ENCODE assay signal across 28 cellular contexts in genomic region chr9:29968831-29969230, GRCh38.
"Had no signal": no experiment of that assay in that cellular context is flagged by ENCODE, and none has a peak within 500 bp of the region (broad histone marks: within the 10 kb centered on the region; RNA-seq: fewer than 3 reads in every experiment).

No MANE protein-coding gene starts in this region.

- H3K4me3 Mint-ChIP-seq: naive thymus-derived CD8-positive, alpha-beta T cell; nephron; neural crest cell; stimulated activated memory B cell treated with anti-CD40 and anti-IgM and Interleukin-4, amounts not matched to agents 10 μg/mL and 1 μg/mL and 100 μg/mL, for 72 hours; stimulated activated naive CD8-positive, alpha-beta T cell treated with anti-CD3 and anti-CD28 coated beads, Interleukin-15, amount 100 ng/mL, for 72 hours had no signal

- H3K27me3 ChIP-seq: hepatocyte, pancreas, thyroid gland, transverse colon, upper lobe of left lung had no signal

- H3K4me1 ChIP-seq: lower lobe of right lung, pancreas, prostate gland, thyroid gland, transverse colon, upper lobe of left lung had no signal

- H3K36me3 Mint-ChIP-seq: naive thymus-derived CD8-positive, alpha-beta T cell; stimulated activated memory B cell treated with anti-CD40 and anti-IgM and Interleukin-4, amounts not matched to agents 10 μg/mL and 1 μg/mL and 100 μg/mL, for 72 hours had no signal

- H3K27ac Mint-ChIP-seq: naive thymus-derived CD8-positive, alpha-beta T cell; nephron; stimulated activated memory B cell treated with anti-CD40 and anti-IgM and Interleukin-4, amounts not matched to agents 10 μg/mL and 1 μg/mL and 100 μg/mL, for 72 hours; stimulated activated naive CD8-positive, alpha-beta T cell treated with anti-CD3 and anti-CD28 coated beads, Interleukin-15, amount 100 ng/mL, for 72 hours had no signal

- H3K36me3 ChIP-seq: lower lobe of right lung, pancreas, prostate gland, thyroid gland, transverse colon, upper lobe of left lung had no signal

- H3K27ac ChIP-seq: hepatocyte, lower lobe of right lung, pancreas, prostate gland, skin epidermis, thyroid gland, transverse colon, upper lobe of left lung had no signal

- DNase-seq: islet precursor cell; kidney glomerular epithelial cell; left cardiac atrium; left ventricle myocardium superior; lower lobe of right lung; mammary epithelial cell; mesenchymal stem cell; naive thymus-derived CD8-positive, alpha-beta T cell; nucleus accumbens; retina; right cardiac atrium; stimulated activated CD4-positive, alpha-beta T cell treated with anti-CD3 and anti-CD28 coated beads, Interleukin-4, amount 100 ng/mL, for 24 hours; stimulated activated naive CD4-positive, alpha-beta T cell treated with Interleukin-2 at 50 U/mL for 16 hours; stimulated activated naive CD8-positive, alpha-beta T cell treated with anti-CD3 and anti-CD28 coated beads, Interleukin-15, amount 100 ng/mL, for 72 hours; substantia nigra; thyroid gland; transverse colon had no signal

- H3K9me3 Mint-ChIP-seq: nephron had no signal

- H3K4me1 Mint-ChIP-seq: nephron; neural crest cell; stimulated activated memory B cell treated with anti-CD40 and anti-IgM and Interleukin-4, amounts not matched to agents 10 μg/mL and 1 μg/mL and 100 μg/mL, for 72 hours; stimulated activated naive CD8-positive, alpha-beta T cell treated with anti-CD3 and anti-CD28 coated beads, Interleukin-15, amount 100 ng/mL, for 72 hours had no signal

- H3K4me3 ChIP-seq: hepatocyte, lower lobe of right lung, pancreas, prostate gland, skin epidermis, thyroid gland, transverse colon, upper lobe of left lung had no signal

- FAIRE-seq: pancreas, urothelium cell line had no signal

- ATAC-seq: left cardiac atrium; left lobe of liver; left ventricle myocardium superior; naive thymus-derived CD8-positive, alpha-beta T cell; pancreas; right cardiac atrium; sciatic nerve; stimulated activated naive CD8-positive, alpha-beta T cell treated with anti-CD3 and anti-CD28 coated beads, Interleukin-15, amount 100 ng/mL, for 72 hours had no signal

- H3K27me3 Mint-ChIP-seq: naive thymus-derived CD8-positive, alpha-beta T cell; stimulated activated memory B cell treated with anti-CD40 and anti-IgM and Interleukin-4, amounts not matched to agents 10 μg/mL and 1 μg/mL and 100 μg/mL, for 72 hours; stimulated activated naive CD8-positive, alpha-beta T cell treated with anti-CD3 and anti-CD28 coated beads, Interleukin-15, amount 100 ng/mL, for 72 hours had no signal

- H3K9me3 ChIP-seq: lower lobe of right lung, pancreas, prostate gland, thyroid gland, transverse colon, upper lobe of left lung had no signal
